In genomic region chr2:129061079-129061785, GRCh38 we compare ENCODE assay signal across 11 cellular contexts.
DNase-seq lines count a peak whose midpoint lies in the region; FAIRE-seq and TF ChIP-seq lines count a peak whose summit lies in the region.
"Had no signal": no experiment of that assay in that cellular context is flagged by ENCODE, and none has a peak within 500 bp of the region (broad histone marks: within the 10 kb centered on the region; RNA-seq: fewer than 3 reads in every experiment).

No MANE protein-coding gene starts in this region.

- H3K4me3 Mint-ChIP-seq in astrocyte (ENCODE audit: unreplicated experiment) (no peak overlapping the region), endothelial cell (ENCODE audit: unreplicated experiment) (no peak overlapping the region)
- no peak overlapping the region for H3K4me3 Mint-ChIP-seq in activated CD4-positive, alpha-beta memory T cell treated with anti-CD3 and anti-CD28 coated beads, Interleukin-2, amount 10 ng/mL, durations not matched to agents 7 days and 5 days
- H3K4me3 Mint-ChIP-seq: B cell; T-helper 1 cell treated with Interleukin-12 subunit alpha and Interleukin-12 subunit beta and Interleukin-4 antibody, amounts not matched to agents 30 μg/mL and 1 μg/mL, for 36 hours had no signal

- H4K20me1 ChIP-seq in astrocyte (ENCODE audit: insufficient read depth, low read length) = no peaks in the 10 kb centered on the region

- peak overlapping the region; percentile 42 for H2AFZ ChIP-seq in astrocyte (ENCODE audit: low read depth, low read length)

- H3K36me3 ChIP-seq in astrocyte (ENCODE audit: insufficient read depth, low read length) = no peaks in the 10 kb centered on the region

- H3K79me2 ChIP-seq in astrocyte (ENCODE audit: insufficient read depth, low read length) = no peaks in the 10 kb centered on the region

- H3K4me3 ChIP-seq in astrocyte (ENCODE audit: insufficient read depth, low read depth, low read length) = no peak overlapping the region

- H3K9me3 ChIP-seq in astrocyte (ENCODE audit: insufficient read depth, low read depth, low read length) = no peaks in the 10 kb centered on the region

- peak overlapping the region; percentile 49 for H3K9ac ChIP-seq in astrocyte (ENCODE audit: low read length)

- CTCF ChIA-PET in activated CD4-positive, alpha-beta memory T cell treated with anti-CD3 and anti-CD28 coated beads, Interleukin-2, amount 10 ng/mL, durations not matched to agents 7 days and 5 days (lab: Charles Lee) = no interaction called here

- H3K27ac Mint-ChIP-seq in astrocyte (ENCODE audit: unreplicated experiment) (peak overlapping the region; percentile 98), endothelial cell (ENCODE audit: unreplicated experiment) (no peak overlapping the region)
- H3K27ac Mint-ChIP-seq in activated CD4-positive, alpha-beta memory T cell treated with anti-CD3 and anti-CD28 coated beads, Interleukin-2, amount 10 ng/mL, durations not matched to agents 7 days and 5 days = no peak overlapping the region
- H3K27ac Mint-ChIP-seq: B cell; T-helper 1 cell treated with Interleukin-12 subunit alpha and Interleukin-12 subunit beta and Interleukin-4 antibody, amounts not matched to agents 30 μg/mL and 1 μg/mL, for 36 hours had no signal

- POLR2A ChIA-PET in activated CD4-positive, alpha-beta memory T cell treated with anti-CD3 and anti-CD28 coated beads, Interleukin-2, amount 10 ng/mL, durations not matched to agents 7 days and 5 days (lab: Charles Lee) = no interaction called here

- H3K4me2 ChIP-seq in astrocyte (ENCODE audit: low read length) = peak overlapping the region; percentile 59

- H3K27me3 ChIP-seq in astrocyte (ENCODE audit: insufficient read depth, low read length) = no peaks in the 10 kb centered on the region

- H3K27me3 Mint-ChIP-seq in astrocyte (ENCODE audit: low read depth, unreplicated experiment) (peaks cover 2% of the 10 kb centered on the region), endothelial cell (ENCODE audit: unreplicated experiment) (peaks cover 5% of the 10 kb centered on the region)
- H3K27me3 Mint-ChIP-seq in activated CD4-positive, alpha-beta memory T cell treated with anti-CD3 and anti-CD28 coated beads, Interleukin-2, amount 10 ng/mL, durations not matched to agents 7 days and 5 days = no peaks in the 10 kb centered on the region
- H3K27me3 Mint-ChIP-seq: B cell had no signal

- H3K4me1 Mint-ChIP-seq in astrocyte (ENCODE audit: low read depth, unreplicated experiment) (peaks cover 41% of the 10 kb centered on the region), endothelial cell (ENCODE audit: unreplicated experiment) (no peaks in the 10 kb centered on the region)
- no peaks in the 10 kb centered on the region for H3K4me1 Mint-ChIP-seq in activated CD4-positive, alpha-beta memory T cell treated with anti-CD3 and anti-CD28 coated beads, Interleukin-2, amount 10 ng/mL, durations not matched to agents 7 days and 5 days
- H3K4me1 Mint-ChIP-seq: B cell had no signal

- H3K36me3 Mint-ChIP-seq in astrocyte (ENCODE audit: low read depth, unreplicated experiment) (no peaks in the 10 kb centered on the region), endothelial cell (ENCODE audit: low read depth, unreplicated experiment) (no peaks in the 10 kb centered on the region)
- no peaks in the 10 kb centered on the region for H3K36me3 Mint-ChIP-seq in activated CD4-positive, alpha-beta memory T cell treated with anti-CD3 and anti-CD28 coated beads, Interleukin-2, amount 10 ng/mL, durations not matched to agents 7 days and 5 days (ENCODE audit: low read depth)

- no peaks in the 10 kb centered on the region for H3K9me3 Mint-ChIP-seq in astrocyte (ENCODE audit: unreplicated experiment)
- H3K9me3 Mint-ChIP-seq in endothelial cell (ENCODE audit: unreplicated experiment) = no peaks in the 10 kb centered on the region
- H3K9me3 Mint-ChIP-seq in activated CD4-positive, alpha-beta memory T cell treated with anti-CD3 and anti-CD28 coated beads, Interleukin-2, amount 10 ng/mL, durations not matched to agents 7 days and 5 days = no peaks in the 10 kb centered on the region
- H3K9me3 Mint-ChIP-seq: T-helper 1 cell treated with Interleukin-12 subunit alpha and Interleukin-12 subunit beta and Interleukin-4 antibody, amounts not matched to agents 30 μg/mL and 1 μg/mL, for 36 hours had no signal

- no peak for FAIRE-seq in astrocyte (lab: Jason Lieb, UNC)

- peaks cover 12% of the 10 kb centered on the region for H3K4me1 ChIP-seq in astrocyte (ENCODE audit: insufficient read depth, low read length)

- DNase-seq in A172 (ENCODE audit: low spot score) (peak; percentile 9), GM20000 (ENCODE audit: low spot score) (peak; percentile 62), HT1080 (ENCODE audit: low read depth) (peak; percentile 71), astrocyte (ENCODE audit: low read depth) (peak; percentile 88), endothelial cell (ENCODE audit: low spot score) (no peak), GM19238 (ENCODE audit: insufficient read length, low spot score) (no peak), NCI-H82 treated with DMSO at 0.1 percent for 48 hours (lab: John Stamatoyannopoulos, UW; ENCODE audit: unreplicated experiment) (no peak)
- no peak for DNase-seq in activated CD4-positive, alpha-beta memory T cell treated with anti-CD3 and anti-CD28 coated beads, Interleukin-2, amount 10 ng/mL, durations not matched to agents 7 days and 5 days
- DNase-seq: hippocampal formation had no signal

- no peak for TF ChIP-seq CTCF in GM20000 (IDR thresholded peaks at IDR 0.05; ENCODE audit: extremely low read depth, missing control alignments)
- TF ChIP-seq CTCF in astrocyte (IDR thresholded peaks at IDR 0.05; ENCODE audit: insufficient read depth, low read depth, low read length) = no peak
- no peak for TF ChIP-seq CTCF in endothelial cell (IDR thresholded peaks at IDR 0.05; ENCODE audit: unreplicated experiment)

- peak overlapping the region; percentile 60 for H3K27ac ChIP-seq in astrocyte (ENCODE audit: low read depth, low read length)

Comparison
In these comparisons a context has a peak if more than half of its experiments do, and no peak if none do; other contexts are left out.
1. DNase-seq: peak in A172 (single experiment), GM20000 (single experiment), HT1080 (single experiment) and astrocyte (single experiment); none in endothelial cell (single experiment), activated CD4-positive, alpha-beta memory T cell treated with anti-CD3 and anti-CD28 coated beads, Interleukin-2, amount 10 ng/mL, durations not matched to agents 7 days and 5 days (single experiment), GM19238 (single experiment) and NCI-H82 treated with DMSO at 0.1 percent for 48 hours (single experiment).